In genomic region chr10:69506834-69507643, GRCh38 we compare ENCODE assay signal across 11 cellular contexts. TPM values are rescaled to one million over a fixed set of nuclear protein-coding genes. Genes with fewer than 3 reads are reported as not detected.
A peak's percentile ranks its signal among the peaks of the same experiment; 100 is the strongest.
DNase-seq lines count a peak whose midpoint lies in the region; ATAC-seq and TF ChIP-seq lines count a peak whose summit lies in the region.
"Had no signal": no experiment of that assay in that cellular context is flagged by ENCODE, and none has a peak within 500 bp of the region (broad histone marks: within the 10 kb centered on the region; RNA-seq: fewer than 3 reads in every experiment).

No MANE protein-coding gene starts in this region.

- no peak for TF ChIP-seq EP300 in upper lobe of left lung (IDR thresholded peaks at IDR 0.05)

- no peaks in the 10 kb centered on the region for H3K9me3 Mint-ChIP-seq in activated naive CD4-positive, alpha-beta T cell treated with anti-CD3 and anti-CD28 coated beads, Interleukin-2, amount 50 U/mL, for 24 hours
- no peaks in the 10 kb centered on the region for H3K9me3 Mint-ChIP-seq in memory B cell

- no peak overlapping the region for H3K4me3 ChIP-seq in breast epithelium
- peak overlapping the region in 1 of 4 donors; percentile 32 for H3K4me3 ChIP-seq in upper lobe of left lung
- H3K4me3 ChIP-seq: MG63 had no signal

- no peak for TF ChIP-seq CTCF in breast epithelium (IDR thresholded peaks at IDR 0.05)
- TF ChIP-seq CTCF in upper lobe of left lung (IDR thresholded peaks at IDR 0.05): no peak

- H3K27me3 ChIP-seq in breast epithelium (no peaks in the 10 kb centered on the region), upper lobe of left lung (no peaks in the 10 kb centered on the region)
- H3K27me3 ChIP-seq: MG63 had no signal

- 66 to 74% methylated on average over 6 to 14 of the region's 18 CpGs for WGBS in upper lobe of left lung, 2 donors

- H3K4me3 Mint-ChIP-seq in activated naive CD4-positive, alpha-beta T cell treated with anti-CD3 and anti-CD28 coated beads, Interleukin-2, amount 50 U/mL, for 24 hours: peak overlapping the region; percentile 70
- peak overlapping the region; percentile 78 for H3K4me3 Mint-ChIP-seq in memory B cell

- H3K9me3 ChIP-seq in breast epithelium: no peaks in the 10 kb centered on the region
- H3K9me3 ChIP-seq in upper lobe of left lung: no peaks in the 10 kb centered on the region
- H3K9me3 ChIP-seq: MG63 had no signal

- H3K27ac ChIP-seq in breast epithelium (peak overlapping the region; percentile 36 to 52), upper lobe of left lung (peak overlapping the region; percentile 40 to 79 (median 65))
- H3K27ac ChIP-seq: epithelial cell of prostate had no signal

- intact Hi-C loops in breast epithelium (cut with DNase I; ENCODE audit: low total_unique reads): loop anchor here (5.0 kb wide), 1 partner anchor 75 kb away; no protein-coding TSS in a partner anchor

- peak overlapping the region; percentile 84 for H3K27ac Mint-ChIP-seq in activated naive CD4-positive, alpha-beta T cell treated with anti-CD3 and anti-CD28 coated beads, Interleukin-2, amount 50 U/mL, for 24 hours
- peak overlapping the region; percentile 67 for H3K27ac Mint-ChIP-seq in memory B cell

- H3K4me1 ChIP-seq in breast epithelium: no peaks in the 10 kb centered on the region
- H3K4me1 ChIP-seq in upper lobe of left lung: peaks cover 6 to 15% (median 10%) of the 10 kb centered on the region in 4 donors

- H3K4me1 Mint-ChIP-seq in activated naive CD4-positive, alpha-beta T cell treated with anti-CD3 and anti-CD28 coated beads, Interleukin-2, amount 50 U/mL, for 24 hours: peaks cover 11% of the 10 kb centered on the region
- H3K4me1 Mint-ChIP-seq in memory B cell: peaks cover 6% of the 10 kb centered on the region

- ATAC-seq in memory B cell (ENCODE audit: low read depth) (no peak), upper lobe of left lung (ENCODE audit: low FRiP score in 2 of 2) (peak; percentile 8 to 55), GM21619 (IDR thresholded peaks at IDR 0.05; ENCODE audit: unreplicated experiment) (no peak)

- H3K36me3 ChIP-seq in breast epithelium: no peaks in the 10 kb centered on the region
- peaks cover 0 to 31% (median 6%) of the 10 kb centered on the region in 4 donors for H3K36me3 ChIP-seq in upper lobe of left lung
- H3K36me3 ChIP-seq: MG63 had no signal

- DNase-seq in activated naive CD4-positive, alpha-beta T cell treated with Interleukin-2 at 50 U/mL for 16 hours: no peak
- DNase-seq in breast epithelium (ENCODE audit: low spot score in 2 of 2): no peak
- no peak for DNase-seq in memory B cell (ENCODE audit: low spot score in 2 of 2)
- DNase-seq in upper lobe of left lung: peak in 1 of 2 donors; percentile 75
- DNase-seq in HUDEP-2 (lab: John Stamatoyannopoulos, UW; ENCODE audit: unreplicated experiment in 76 of 76): no peak
- DNase-seq in HK-2 (ENCODE audit: unreplicated experiment): no peak
- DNase-seq: DMS79 had no signal

- no peaks in the 10 kb centered on the region for H3K36me3 Mint-ChIP-seq in activated naive CD4-positive, alpha-beta T cell treated with anti-CD3 and anti-CD28 coated beads, Interleukin-2, amount 50 U/mL, for 24 hours
- no peaks in the 10 kb centered on the region for H3K36me3 Mint-ChIP-seq in memory B cell

- no peaks in the 10 kb centered on the region for H3K27me3 Mint-ChIP-seq in activated naive CD4-positive, alpha-beta T cell treated with anti-CD3 and anti-CD28 coated beads, Interleukin-2, amount 50 U/mL, for 24 hours
- peaks cover 7% of the 10 kb centered on the region for H3K27me3 Mint-ChIP-seq in memory B cell

- TF ChIP-seq POLR2A in breast epithelium (IDR thresholded peaks at IDR 0.05) (no peak), upper lobe of left lung (IDR thresholded peaks at IDR 0.05) (no peak)

RNA-seq across cellular contexts. Expression of gene TSPAN15, which starts 55.8 kb away (rescaled TPM):
- total RNA-seq in breast epithelium (10 to 100 TPM; 53.3 to 89.5 (median 65.0) TPM), upper lobe of left lung (10 to 100 TPM; 19.9 to 69.5 (median 63.0) TPM)

Comparison
In these comparisons a context has a peak if more than half of its experiments do, and no peak if none do; other contexts are left out.
1. ATAC-seq: peak in upper lobe of left lung (2 of 2); none in memory B cell (single experiment) and GM21619 (single experiment).